ENCODE assay signal across 10 cellular contexts in the genomic region with DNA sequence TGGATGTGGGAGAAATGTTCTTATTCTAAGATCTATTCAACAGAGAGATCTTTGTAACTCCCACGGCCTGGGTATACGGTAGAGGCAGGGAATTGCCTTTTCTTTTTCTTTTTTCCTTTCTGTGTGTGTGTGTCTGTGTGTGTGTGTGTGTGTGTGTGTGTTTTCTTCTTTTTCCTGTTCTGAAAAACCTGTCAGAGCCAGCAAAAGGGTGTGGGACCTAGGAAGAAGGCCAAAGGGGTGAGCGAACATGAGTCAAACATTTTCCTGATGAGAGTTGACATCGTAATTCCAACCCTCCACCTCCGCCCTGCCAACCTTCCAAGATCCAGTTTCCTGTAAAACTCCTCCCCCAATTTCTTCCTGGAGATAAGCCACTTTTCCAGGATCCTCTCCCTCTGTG. TPM values are rescaled to one million over a fixed set of nuclear protein-coding genes. Genes with fewer than 3 reads are reported as not detected.
DNase-seq lines count a peak whose midpoint lies in the region; ATAC-seq, FAIRE-seq and TF ChIP-seq lines count a peak whose summit lies in the region.
"Had no signal": no experiment of that assay in that cellular context is flagged by ENCODE, and none has a peak within 500 bp of the region (broad histone marks: within the 10 kb centered on the region; RNA-seq: fewer than 3 reads in every experiment).

No MANE protein-coding gene starts in this region.

- peaks cover 22% of the 10 kb centered on the region for H3K79me2 ChIP-seq in osteoblast (ENCODE audit: insufficient read depth, low read length)

- TF ChIP-seq POLR2A in GM12891 (IDR thresholded peaks at IDR 0.05; ENCODE audit: low read depth, low read length): no peak

- DNase-seq in AG08396 (ENCODE audit: low spot score) (peak; percentile 28), RPMI7951 (ENCODE audit: low read depth) (peak; percentile 71), fibroblast of pulmonary artery (ENCODE audit: low read depth) (peak; percentile 90), osteoblast (ENCODE audit: insufficient read length, low spot score, missing footprints) (no peak), GM12891 (ENCODE audit: insufficient read length, low spot score) (no peak), NCI-H526 treated with DMSO at 0.1 percent for 48 hours (lab: John Stamatoyannopoulos, UW) (no peak), T-helper 9 cell (no peak)
- DNase-seq: activated naive CD4-positive, alpha-beta T cell treated with anti-CD3 and anti-CD28 coated beads for 36 hours had no signal

- no peaks in the 10 kb centered on the region for H3K9me3 ChIP-seq in osteoblast (ENCODE audit: low read depth, low read length)
- H3K9me3 ChIP-seq: BLaER1 had no signal

- peaks cover 37% of the 10 kb centered on the region for H3K4me1 ChIP-seq in osteoblast (ENCODE audit: insufficient read depth, low read length)

- peak overlapping the region; percentile 93 for H3K27ac ChIP-seq in osteoblast (ENCODE audit: low read depth, low read length)
- H3K27ac ChIP-seq: BLaER1 had no signal

- no peak for ATAC-seq in GM18867 (IDR thresholded peaks at IDR 0.05; ENCODE audit: unreplicated experiment)

- peak overlapping the region; percentile 26 for H2AFZ ChIP-seq in osteoblast (ENCODE audit: low read length)

- peaks cover 12% of the 10 kb centered on the region for H4K20me1 ChIP-seq in osteoblast (ENCODE audit: insufficient read depth, low read length)

- no peak for FAIRE-seq in GM12891 (lab: Jason Lieb, UNC)

- no peak overlapping the region for H3K4me3 ChIP-seq in fibroblast of pulmonary artery (replicated peaks; ENCODE audit: low read depth, low read length)
- peak overlapping the region; percentile 0 for H3K4me3 ChIP-seq in osteoblast (ENCODE audit: insufficient read depth, low read length)
- H3K4me3 ChIP-seq: BLaER1 had no signal

- no peaks in the 10 kb centered on the region for H3K36me3 ChIP-seq in osteoblast (ENCODE audit: insufficient read depth, low read length)
- H3K36me3 ChIP-seq: BLaER1 had no signal

- TF ChIP-seq CTCF in fibroblast of pulmonary artery (IDR thresholded peaks at IDR 0.05; ENCODE audit: low read length, missing control alignments) (no peak), osteoblast (IDR thresholded peaks at IDR 0.05; ENCODE audit: extremely low read depth, low read depth, low read length) (no peak)

- H3K4me2 ChIP-seq in osteoblast (ENCODE audit: insufficient read depth, low read length): peak overlapping the region; percentile 52
- H3K4me2 ChIP-seq: BLaER1 had no signal

- no peaks in the 10 kb centered on the region for H3K27me3 ChIP-seq in osteoblast (ENCODE audit: insufficient read depth, low read length)
- H3K27me3 ChIP-seq: BLaER1 had no signal

TF ChIP-seq in GM12891, 5 proteins besides CTCF, POLR2A, EP300 and RAD21:
- no peak for TF ChIP-seq POLR2AphosphoS5 (IDR thresholded peaks at IDR 0.05; ENCODE audit: low read depth, low read length)
- TF ChIP-seq PAX5 (IDR thresholded peaks at IDR 0.05; ENCODE audit: insufficient read depth, low read length, severe bottlenecking): no peak
- TF ChIP-seq POU2F2 (IDR thresholded peaks at IDR 0.05; ENCODE audit: low read depth, low read length): no peak
- no peak for TF ChIP-seq SPI1 (IDR thresholded peaks at IDR 0.05; ENCODE audit: low read depth, low read length)
- no peak for TF ChIP-seq TAF1 (IDR thresholded peaks at IDR 0.05; ENCODE audit: low read depth, low read length)
TF ChIP-seq in GM12891: peak in this region for 0.

RNA-seq across cellular contexts. Expression of gene CHIC2, which starts 2.8 kb away (rescaled TPM):
- total RNA-seq in RPMI7951 (2014; rRNA removed; shearing (Covaris generic)): 22.1 and 28.3 TPM in 2 replicates
- 66.6 and 73.1 TPM in 2 replicates for total RNA-seq in osteoblast
- polyA plus RNA-seq in GM12891 (2012; ENCODE audit: low read depth, missing spikeins): 9.1 TPM

RNA-seq across cellular contexts. Expression of gene GSX2, which starts 32.8 kb away (rescaled TPM):
- total RNA-seq in RPMI7951 (2014; rRNA removed; shearing (Covaris generic)): not detected in 2 replicates
- total RNA-seq in osteoblast: not detected in 2 replicates
- polyA plus RNA-seq in GM12891 (2012; ENCODE audit: low read depth, missing spikeins): not detected
- total RNA-seq: activated naive CD4-positive, alpha-beta T cell treated with anti-CD3 and anti-CD28 coated beads for 36 hours had no signal

Comparison
In these comparisons a context has a peak if more than half of its experiments do, and no peak if none do; other contexts are left out.
1. DNase-seq: peak in AG08396 (single experiment), RPMI7951 (single experiment) and fibroblast of pulmonary artery (single experiment); none in osteoblast (single experiment), GM12891 (single experiment), NCI-H526 treated with DMSO at 0.1 percent for 48 hours (single experiment) and T-helper 9 cell (single experiment).